ENCODE assay signal across 10 cellular contexts in the genomic region with DNA sequence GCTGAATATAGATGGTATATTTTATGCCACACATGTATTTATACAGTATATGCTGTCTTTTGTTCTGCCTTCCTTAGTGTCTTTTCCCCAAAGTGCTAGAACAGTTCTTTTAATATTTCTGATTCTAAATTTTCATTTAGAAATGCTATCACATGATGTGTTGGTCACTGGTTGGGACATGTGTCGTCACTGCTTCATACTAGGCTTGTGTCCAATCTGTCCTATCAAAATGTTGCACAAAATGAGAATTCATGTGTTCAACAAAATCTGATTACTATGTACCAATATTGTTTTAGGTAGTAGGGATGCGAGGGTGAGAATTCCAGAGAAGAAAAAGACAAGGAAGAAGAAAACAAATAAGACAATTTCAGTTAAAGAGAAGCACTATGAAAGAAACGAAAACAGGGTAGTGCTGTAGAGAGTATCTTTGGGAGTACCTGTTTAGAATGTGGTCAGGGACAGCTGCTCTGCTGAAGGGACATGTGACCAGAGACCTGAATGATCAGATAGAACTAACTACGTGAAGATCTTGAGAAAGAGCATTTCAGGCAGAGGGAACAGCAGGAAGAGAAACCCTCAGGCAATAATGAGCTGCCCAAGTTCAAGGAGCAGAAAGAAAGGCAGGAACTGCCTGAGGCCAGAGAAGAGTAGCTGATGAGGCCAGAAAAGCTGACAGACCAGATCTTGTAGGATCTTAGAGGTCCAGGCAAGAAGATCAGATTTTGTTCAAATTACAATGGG. TPM values are rescaled to one million over a fixed set of nuclear protein-coding genes. Genes with fewer than 3 reads are reported as not detected.
DNase-seq lines count a peak whose midpoint lies in the region; ATAC-seq, FAIRE-seq and TF ChIP-seq lines count a peak whose summit lies in the region.
"Had no signal": no experiment of that assay in that cellular context is flagged by ENCODE, and none has a peak within 500 bp of the region (broad histone marks: within the 10 kb centered on the region; RNA-seq: fewer than 3 reads in every experiment).

No MANE protein-coding gene starts in this region.

- H4K20me1 ChIP-seq in KMS-11 (ENCODE audit: insufficient read depth), result no peaks in the 10 kb centered on the region

- H3K27me3 ChIP-seq in KMS-11 (ENCODE audit: insufficient read depth, low read depth), result no peaks in the 10 kb centered on the region

- ATAC-seq in GM21723 (IDR thresholded peaks at IDR 0.05; ENCODE audit: unreplicated experiment) (peak; percentile 53), left lobe of liver (peak; percentile 44)
- ATAC-seq: heart left ventricle had no signal

- no peaks in the 10 kb centered on the region for H3K36me3 ChIP-seq in KMS-11 (ENCODE audit: insufficient read depth)
- H3K36me3 ChIP-seq: heart left ventricle had no signal

- peak overlapping the region; percentile 7; the same call in 1 of the 2 replicates for H3K27ac ChIP-seq in KMS-11

- no peak for TF ChIP-seq CTCF in KMS-11 (conservative IDR thresholded peaks at IDR 0.05; ENCODE audit: low read depth, low read length)

- peaks cover 34% of the 10 kb centered on the region for H3K4me1 ChIP-seq in KMS-11 (ENCODE audit: low read depth, poor library complexity, severe bottlenecking)

- H3K79me2 ChIP-seq in KMS-11 (ENCODE audit: insufficient read depth, low read depth), result no peaks in the 10 kb centered on the region

- H3K9ac ChIP-seq in KMS-11, result no peak overlapping the region

- FAIRE-seq in GM18507 (lab: Jason Lieb, UNC), result peak; percentile 88

- peak overlapping the region; percentile 56 for H3K4me2 ChIP-seq in KMS-11

- no peak overlapping the region for H3K4me3 ChIP-seq in KMS-11 (IDR thresholded peaks at IDR 0.05; ENCODE audit: insufficient read depth, low read depth, low read length)

- DNase-seq in GM18507 (ENCODE audit: extremely low spot score, insufficient read length, low read depth) (no peak), left lobe of liver (ENCODE audit: low spot score) (no peak), T-helper 2 cell (no peak), NCI-H2029 (lab: John Stamatoyannopoulos, UW) (no peak)
- DNase-seq in activated naive CD4-positive, alpha-beta T cell (lab: John Stamatoyannopoulos, UW), result no peak
- no peak for DNase-seq in activated effector memory CD4-positive, alpha-beta T cell treated with Interleukin-2 at 50 U/mL for 16 hours
- DNase-seq: heart left ventricle, posterior cingulate gyrus had no signal

- peak overlapping the region; percentile 35 for H2AFZ ChIP-seq in KMS-11 (ENCODE audit: low read depth)

RNA-seq across cellular contexts. Expression of a gene that starts 1.4 kb away (rescaled TPM):
- total RNA-seq in left lobe of liver, result 37.5 TPM

RNA-seq across cellular contexts. Expression of a gene that starts 14.0 kb away (rescaled TPM):
- 120 TPM for total RNA-seq in left lobe of liver
